Comparison of ENCODE assay signal across 1 cellular context in the genomic region with DNA sequence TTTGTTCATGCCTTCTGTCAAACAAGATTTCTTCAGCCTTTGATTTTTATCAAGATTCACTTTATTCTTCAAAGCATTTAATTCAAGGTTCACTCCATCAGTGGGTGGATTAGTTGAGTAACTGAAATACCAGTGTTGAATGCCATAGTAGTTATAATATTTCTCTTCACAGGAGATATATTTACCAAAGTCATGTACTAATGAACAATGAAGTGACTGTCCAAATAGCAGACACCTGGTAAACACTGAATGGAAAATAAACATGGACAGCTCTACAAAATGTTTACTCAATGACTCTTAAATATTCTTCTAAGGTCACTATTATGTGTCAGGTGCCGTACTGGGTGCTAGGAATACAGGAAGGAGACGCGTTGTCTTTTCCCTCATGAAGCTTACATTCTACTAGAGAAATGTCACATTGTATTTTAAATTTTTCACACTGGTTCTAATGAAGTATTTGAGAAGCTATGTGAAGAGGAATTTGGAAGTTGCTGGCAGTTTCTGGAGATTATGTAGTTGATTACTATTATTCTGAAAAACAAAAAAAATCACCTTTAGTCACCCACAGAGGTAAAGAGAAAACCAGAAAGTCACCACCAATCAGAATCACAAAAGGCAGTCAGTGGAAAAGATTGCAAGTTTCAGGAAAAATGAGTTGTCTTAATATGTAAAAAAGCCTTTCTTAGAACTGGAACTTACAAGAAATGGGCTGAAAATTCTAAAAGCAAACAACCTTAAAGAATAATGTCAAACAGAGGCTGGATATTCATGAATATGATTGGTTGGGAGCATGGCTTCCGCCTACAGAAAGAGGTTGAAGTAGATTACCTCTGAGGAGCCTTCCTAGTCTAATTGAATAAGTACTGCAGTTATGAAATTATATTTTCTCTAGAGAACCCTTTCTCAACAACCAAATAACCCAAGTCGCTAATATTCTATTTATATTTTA.
TF ChIP-seq lines count a peak whose summit lies in the region.

No MANE protein-coding gene starts in this region.

TF ChIP-seq in HepG2, 621 proteins besides CTCF, POLR2A, EP300 and RAD21 (continued from another document and continues in another):
- TF ChIP-seq, protein P1, sequence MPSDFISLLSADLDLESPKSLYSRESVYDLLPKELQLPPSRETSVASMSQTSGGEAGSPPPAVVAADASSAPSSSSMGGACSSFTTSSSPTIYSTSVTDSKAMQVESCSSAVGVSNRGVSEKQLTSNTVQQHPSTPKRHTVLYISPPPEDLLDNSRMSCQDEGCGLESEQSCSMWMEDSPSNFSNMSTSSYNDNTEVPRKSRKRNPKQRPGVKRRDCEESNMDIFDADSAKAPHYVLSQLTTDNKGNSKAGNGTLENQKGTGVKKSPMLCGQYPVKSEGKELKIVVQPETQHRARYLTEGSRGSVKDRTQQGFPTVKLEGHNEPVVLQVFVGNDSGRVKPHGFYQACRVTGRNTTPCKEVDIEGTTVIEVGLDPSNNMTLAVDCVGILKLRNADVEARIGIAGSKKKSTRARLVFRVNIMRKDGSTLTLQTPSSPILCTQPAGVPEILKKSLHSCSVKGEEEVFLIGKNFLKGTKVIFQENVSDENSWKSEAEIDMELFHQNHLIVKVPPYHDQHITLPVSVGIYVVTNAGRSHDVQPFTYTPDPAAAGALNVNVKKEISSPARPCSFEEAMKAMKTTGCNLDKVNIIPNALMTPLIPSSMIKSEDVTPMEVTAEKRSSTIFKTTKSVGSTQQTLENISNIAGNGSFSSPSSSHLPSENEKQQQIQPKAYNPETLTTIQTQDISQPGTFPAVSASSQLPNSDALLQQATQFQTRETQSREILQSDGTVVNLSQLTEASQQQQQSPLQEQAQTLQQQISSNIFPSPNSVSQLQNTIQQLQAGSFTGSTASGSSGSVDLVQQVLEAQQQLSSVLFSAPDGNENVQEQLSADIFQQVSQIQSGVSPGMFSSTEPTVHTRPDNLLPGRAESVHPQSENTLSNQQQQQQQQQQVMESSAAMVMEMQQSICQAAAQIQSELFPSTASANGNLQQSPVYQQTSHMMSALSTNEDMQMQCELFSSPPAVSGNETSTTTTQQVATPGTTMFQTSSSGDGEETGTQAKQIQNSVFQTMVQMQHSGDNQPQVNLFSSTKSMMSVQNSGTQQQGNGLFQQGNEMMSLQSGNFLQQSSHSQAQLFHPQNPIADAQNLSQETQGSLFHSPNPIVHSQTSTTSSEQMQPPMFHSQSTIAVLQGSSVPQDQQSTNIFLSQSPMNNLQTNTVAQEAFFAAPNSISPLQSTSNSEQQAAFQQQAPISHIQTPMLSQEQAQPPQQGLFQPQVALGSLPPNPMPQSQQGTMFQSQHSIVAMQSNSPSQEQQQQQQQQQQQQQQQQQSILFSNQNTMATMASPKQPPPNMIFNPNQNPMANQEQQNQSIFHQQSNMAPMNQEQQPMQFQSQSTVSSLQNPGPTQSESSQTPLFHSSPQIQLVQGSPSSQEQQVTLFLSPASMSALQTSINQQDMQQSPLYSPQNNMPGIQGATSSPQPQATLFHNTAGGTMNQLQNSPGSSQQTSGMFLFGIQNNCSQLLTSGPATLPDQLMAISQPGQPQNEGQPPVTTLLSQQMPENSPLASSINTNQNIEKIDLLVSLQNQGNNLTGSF (CRISPR knock-in tag; IDR thresholded peaks at IDR 0.05): no peak
- TF ChIP-seq JDP2 (CRISPR knock-in tag; IDR thresholded peaks at IDR 0.05; ENCODE audit: borderline replicate concordance) (no peak), ZNF260 (CRISPR knock-in tag; IDR thresholded peaks at IDR 0.05; ENCODE audit: borderline replicate concordance, low read depth) (no peak), FOXA1 (IDR thresholded peaks at IDR 0.05) (peak; percentile 96), FOXA1 (CRISPR knock-in tag; IDR thresholded peaks at IDR 0.05) (peak; percentile 90), RBAK (CRISPR knock-in tag; IDR thresholded peaks at IDR 0.05) (no peak), ZNF598 (CRISPR knock-in tag; IDR thresholded peaks at IDR 0.05; ENCODE audit: borderline replicate concordance) (no peak), HDAC2 (CRISPR knock-in tag; IDR thresholded peaks at IDR 0.05) (peak; percentile 42), ZNF296 (CRISPR knock-in tag; conservative IDR thresholded peaks at IDR 0.05) (no peak), ESRRA (CRISPR knock-in tag; IDR thresholded peaks at IDR 0.05; ENCODE audit: low read depth) (no peak), ZNF775 (CRISPR knock-in tag; IDR thresholded peaks at IDR 0.05; ENCODE audit: borderline replicate concordance) (no peak), FOXK1 (CRISPR knock-in tag; IDR thresholded peaks at IDR 0.05; ENCODE audit: borderline replicate concordance, low read depth) (peak; percentile 67; the same call in 1 of the 2 replicates), SRSF9 (IDR thresholded peaks at IDR 0.05; ENCODE audit: borderline replicate concordance, insufficient read depth, low read depth, low read length, poor library complexity, severe bottlenecking) (no peak), ZNF24 (IDR thresholded peaks at IDR 0.05) (peak; percentile 39; the same call in 1 of the 2 replicates), ZMYM2 (CRISPR knock-in tag; IDR thresholded peaks at IDR 0.05) (peak; percentile 92), SETDB1 (CRISPR knock-in tag; IDR thresholded peaks at IDR 0.05; ENCODE audit: borderline replicate concordance) (no peak), ZBTB21 (CRISPR knock-in tag; IDR thresholded peaks at IDR 0.05) (no peak), KLF9 (CRISPR knock-in tag; IDR thresholded peaks at IDR 0.05; ENCODE audit: low read depth) (no peak), KLF13 (CRISPR knock-in tag; IDR thresholded peaks at IDR 0.05) (no peak), ZNF672 (CRISPR knock-in tag; IDR thresholded peaks at IDR 0.05) (no peak), ZNF7 (CRISPR knock-in tag; IDR thresholded peaks at IDR 0.05) (no peak), PHF5A (CRISPR knock-in tag; IDR thresholded peaks at IDR 0.05; ENCODE audit: low read depth, unreplicated experiment) (no peak), ZNF75D (CRISPR knock-in tag; IDR thresholded peaks at IDR 0.05; ENCODE audit: borderline replicate concordance) (no peak), ZNF180 (CRISPR knock-in tag; IDR thresholded peaks at IDR 0.05; ENCODE audit: borderline replicate concordance, low read depth) (no peak), RORA (CRISPR knock-in tag; IDR thresholded peaks at IDR 0.05) (no peak)
- TF ChIP-seq, protein P2, sequence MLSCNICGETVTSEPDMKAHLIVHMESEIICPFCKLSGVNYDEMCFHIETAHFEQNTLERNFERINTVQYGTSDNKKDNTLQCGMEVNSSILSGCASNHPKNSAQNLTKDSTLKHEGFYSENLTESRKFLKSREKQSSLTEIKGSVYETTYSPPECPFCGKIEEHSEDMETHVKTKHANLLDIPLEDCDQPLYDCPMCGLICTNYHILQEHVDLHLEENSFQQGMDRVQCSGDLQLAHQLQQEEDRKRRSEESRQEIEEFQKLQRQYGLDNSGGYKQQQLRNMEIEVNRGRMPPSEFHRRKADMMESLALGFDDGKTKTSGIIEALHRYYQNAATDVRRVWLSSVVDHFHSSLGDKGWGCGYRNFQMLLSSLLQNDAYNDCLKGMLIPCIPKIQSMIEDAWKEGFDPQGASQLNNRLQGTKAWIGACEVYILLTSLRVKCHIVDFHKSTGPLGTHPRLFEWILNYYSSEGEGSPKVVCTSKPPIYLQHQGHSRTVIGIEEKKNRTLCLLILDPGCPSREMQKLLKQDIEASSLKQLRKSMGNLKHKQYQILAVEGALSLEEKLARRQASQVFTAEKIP (CRISPR knock-in tag; IDR thresholded peaks at IDR 0.05; ENCODE audit: borderline replicate concordance): no peak
- TF ChIP-seq, protein P3, sequence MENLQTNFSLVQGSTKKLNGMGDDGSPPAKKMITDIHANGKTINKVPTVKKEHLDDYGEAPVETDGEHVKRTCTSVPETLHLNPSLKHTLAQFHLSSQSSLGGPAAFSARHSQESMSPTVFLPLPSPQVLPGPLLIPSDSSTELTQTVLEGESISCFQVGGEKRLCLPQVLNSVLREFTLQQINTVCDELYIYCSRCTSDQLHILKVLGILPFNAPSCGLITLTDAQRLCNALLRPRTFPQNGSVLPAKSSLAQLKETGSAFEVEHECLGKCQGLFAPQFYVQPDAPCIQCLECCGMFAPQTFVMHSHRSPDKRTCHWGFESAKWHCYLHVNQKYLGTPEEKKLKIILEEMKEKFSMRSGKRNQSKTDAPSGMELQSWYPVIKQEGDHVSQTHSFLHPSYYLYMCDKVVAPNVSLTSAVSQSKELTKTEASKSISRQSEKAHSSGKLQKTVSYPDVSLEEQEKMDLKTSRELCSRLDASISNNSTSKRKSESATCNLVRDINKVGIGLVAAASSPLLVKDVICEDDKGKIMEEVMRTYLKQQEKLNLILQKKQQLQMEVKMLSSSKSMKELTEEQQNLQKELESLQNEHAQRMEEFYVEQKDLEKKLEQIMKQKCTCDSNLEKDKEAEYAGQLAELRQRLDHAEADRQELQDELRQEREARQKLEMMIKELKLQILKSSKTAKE (CRISPR knock-in tag; IDR thresholded peaks at IDR 0.05; ENCODE audit: borderline replicate concordance): peak; percentile 82
- TF ChIP-seq, protein P4, sequence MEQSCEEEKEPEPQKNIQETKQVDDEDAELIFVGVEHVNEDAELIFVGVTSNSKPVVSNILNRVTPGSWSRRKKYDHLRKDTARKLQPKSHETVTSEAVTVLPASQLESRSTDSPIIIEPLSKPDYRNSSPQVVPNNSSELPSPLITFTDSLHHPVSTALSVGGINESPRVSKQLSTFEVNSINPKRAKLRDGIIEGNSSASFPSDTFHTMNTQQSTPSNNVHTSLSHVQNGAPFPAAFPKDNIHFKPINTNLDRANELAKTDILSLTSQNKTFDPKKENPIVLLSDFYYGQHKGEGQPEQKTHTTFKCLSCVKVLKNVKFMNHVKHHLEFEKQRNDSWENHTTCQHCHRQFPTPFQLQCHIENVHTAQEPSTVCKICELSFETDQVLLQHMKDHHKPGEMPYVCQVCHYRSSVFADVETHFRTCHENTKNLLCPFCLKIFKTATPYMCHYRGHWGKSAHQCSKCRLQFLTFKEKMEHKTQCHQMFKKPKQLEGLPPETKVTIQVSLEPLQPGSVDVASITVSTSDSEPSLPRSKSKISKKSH (CRISPR knock-in tag; IDR thresholded peaks at IDR 0.05; ENCODE audit: borderline replicate concordance): no peak
- TF ChIP-seq, protein P5, sequence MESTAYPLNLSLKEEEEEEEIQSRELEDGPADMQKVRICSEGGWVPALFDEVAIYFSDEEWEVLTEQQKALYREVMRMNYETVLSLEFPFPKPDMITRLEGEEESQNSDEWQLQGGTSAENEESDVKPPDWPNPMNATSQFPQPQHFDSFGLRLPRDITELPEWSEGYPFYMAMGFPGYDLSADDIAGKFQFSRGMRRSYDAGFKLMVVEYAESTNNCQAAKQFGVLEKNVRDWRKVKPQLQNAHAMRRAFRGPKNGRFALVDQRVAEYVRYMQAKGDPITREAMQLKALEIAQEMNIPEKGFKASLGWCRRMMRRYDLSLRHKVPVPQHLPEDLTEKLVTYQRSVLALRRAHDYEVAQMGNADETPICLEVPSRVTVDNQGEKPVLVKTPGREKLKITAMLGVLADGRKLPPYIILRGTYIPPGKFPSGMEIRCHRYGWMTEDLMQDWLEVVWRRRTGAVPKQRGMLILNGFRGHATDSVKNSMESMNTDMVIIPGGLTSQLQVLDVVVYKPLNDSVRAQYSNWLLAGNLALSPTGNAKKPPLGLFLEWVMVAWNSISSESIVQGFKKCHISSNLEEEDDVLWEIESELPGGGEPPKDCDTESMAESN (CRISPR knock-in tag; conservative IDR thresholded peaks at IDR 0.05): peak; percentile 99
- TF ChIP-seq, protein P6, sequence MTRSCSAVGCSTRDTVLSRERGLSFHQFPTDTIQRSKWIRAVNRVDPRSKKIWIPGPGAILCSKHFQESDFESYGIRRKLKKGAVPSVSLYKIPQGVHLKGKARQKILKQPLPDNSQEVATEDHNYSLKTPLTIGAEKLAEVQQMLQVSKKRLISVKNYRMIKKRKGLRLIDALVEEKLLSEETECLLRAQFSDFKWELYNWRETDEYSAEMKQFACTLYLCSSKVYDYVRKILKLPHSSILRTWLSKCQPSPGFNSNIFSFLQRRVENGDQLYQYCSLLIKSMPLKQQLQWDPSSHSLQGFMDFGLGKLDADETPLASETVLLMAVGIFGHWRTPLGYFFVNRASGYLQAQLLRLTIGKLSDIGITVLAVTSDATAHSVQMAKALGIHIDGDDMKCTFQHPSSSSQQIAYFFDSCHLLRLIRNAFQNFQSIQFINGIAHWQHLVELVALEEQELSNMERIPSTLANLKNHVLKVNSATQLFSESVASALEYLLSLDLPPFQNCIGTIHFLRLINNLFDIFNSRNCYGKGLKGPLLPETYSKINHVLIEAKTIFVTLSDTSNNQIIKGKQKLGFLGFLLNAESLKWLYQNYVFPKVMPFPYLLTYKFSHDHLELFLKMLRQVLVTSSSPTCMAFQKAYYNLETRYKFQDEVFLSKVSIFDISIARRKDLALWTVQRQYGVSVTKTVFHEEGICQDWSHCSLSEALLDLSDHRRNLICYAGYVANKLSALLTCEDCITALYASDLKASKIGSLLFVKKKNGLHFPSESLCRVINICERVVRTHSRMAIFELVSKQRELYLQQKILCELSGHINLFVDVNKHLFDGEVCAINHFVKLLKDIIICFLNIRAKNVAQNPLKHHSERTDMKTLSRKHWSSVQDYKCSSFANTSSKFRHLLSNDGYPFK (CRISPR knock-in tag; IDR thresholded peaks at IDR 0.05; ENCODE audit: borderline replicate concordance): no peak
- TF ChIP-seq, protein P7, sequence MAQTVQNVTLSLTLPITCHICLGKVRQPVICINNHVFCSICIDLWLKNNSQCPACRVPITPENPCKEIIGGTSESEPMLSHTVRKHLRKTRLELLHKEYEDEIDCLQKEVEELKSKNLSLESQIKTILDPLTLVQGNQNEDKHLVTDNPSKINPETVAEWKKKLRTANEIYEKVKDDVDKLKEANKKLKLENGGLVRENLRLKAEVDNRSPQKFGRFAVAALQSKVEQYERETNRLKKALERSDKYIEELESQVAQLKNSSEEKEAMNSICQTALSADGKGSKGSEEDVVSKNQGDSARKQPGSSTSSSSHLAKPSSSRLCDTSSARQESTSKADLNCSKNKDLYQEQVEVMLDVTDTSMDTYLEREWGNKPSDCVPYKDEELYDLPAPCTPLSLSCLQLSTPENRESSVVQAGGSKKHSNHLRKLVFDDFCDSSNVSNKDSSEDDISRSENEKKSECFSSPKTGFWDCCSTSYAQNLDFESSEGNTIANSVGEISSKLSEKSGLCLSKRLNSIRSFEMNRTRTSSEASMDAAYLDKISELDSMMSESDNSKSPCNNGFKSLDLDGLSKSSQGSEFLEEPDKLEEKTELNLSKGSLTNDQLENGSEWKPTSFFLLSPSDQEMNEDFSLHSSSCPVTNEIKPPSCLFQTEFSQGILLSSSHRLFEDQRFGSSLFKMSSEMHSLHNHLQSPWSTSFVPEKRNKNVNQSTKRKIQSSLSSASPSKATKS (CRISPR knock-in tag; IDR thresholded peaks at IDR 0.05): no peak
- TF ChIP-seq, protein P8, sequence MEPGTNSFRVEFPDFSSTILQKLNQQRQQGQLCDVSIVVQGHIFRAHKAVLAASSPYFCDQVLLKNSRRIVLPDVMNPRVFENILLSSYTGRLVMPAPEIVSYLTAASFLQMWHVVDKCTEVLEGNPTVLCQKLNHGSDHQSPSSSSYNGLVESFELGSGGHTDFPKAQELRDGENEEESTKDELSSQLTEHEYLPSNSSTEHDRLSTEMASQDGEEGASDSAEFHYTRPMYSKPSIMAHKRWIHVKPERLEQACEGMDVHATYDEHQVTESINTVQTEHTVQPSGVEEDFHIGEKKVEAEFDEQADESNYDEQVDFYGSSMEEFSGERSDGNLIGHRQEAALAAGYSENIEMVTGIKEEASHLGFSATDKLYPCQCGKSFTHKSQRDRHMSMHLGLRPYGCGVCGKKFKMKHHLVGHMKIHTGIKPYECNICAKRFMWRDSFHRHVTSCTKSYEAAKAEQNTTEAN (CRISPR knock-in tag; conservative IDR thresholded peaks at IDR 0.05): peak; percentile 53; the same call in 1 of the 2 replicates
- TF ChIP-seq, protein P9, sequence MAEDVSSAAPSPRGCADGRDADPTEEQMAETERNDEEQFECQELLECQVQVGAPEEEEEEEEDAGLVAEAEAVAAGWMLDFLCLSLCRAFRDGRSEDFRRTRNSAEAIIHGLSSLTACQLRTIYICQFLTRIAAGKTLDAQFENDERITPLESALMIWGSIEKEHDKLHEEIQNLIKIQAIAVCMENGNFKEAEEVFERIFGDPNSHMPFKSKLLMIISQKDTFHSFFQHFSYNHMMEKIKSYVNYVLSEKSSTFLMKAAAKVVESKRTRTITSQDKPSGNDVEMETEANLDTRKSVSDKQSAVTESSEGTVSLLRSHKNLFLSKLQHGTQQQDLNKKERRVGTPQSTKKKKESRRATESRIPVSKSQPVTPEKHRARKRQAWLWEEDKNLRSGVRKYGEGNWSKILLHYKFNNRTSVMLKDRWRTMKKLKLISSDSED (CRISPR knock-in tag; IDR thresholded peaks at IDR 0.05): no peak
